ENCODE assay signal across 8 cellular contexts in genomic region chr15:61228025-61228901, GRCh38. TPM values are rescaled to one million over a fixed set of nuclear protein-coding genes. Genes with fewer than 3 reads are reported as not detected.
A peak's percentile ranks its signal among the peaks of the same experiment; 100 is the strongest.
DNase-seq lines count a peak whose midpoint lies in the region; ATAC-seq and TF ChIP-seq lines count a peak whose summit lies in the region.

No MANE protein-coding gene starts in this region.

- H3K4me1 ChIP-seq in HEK293 (ENCODE audit: control insufficient read depth, insufficient read depth, low read length) (peaks cover 2% of the 10 kb centered on the region; the same call in 1 of the 2 replicates), body of pancreas (peaks cover 19% of the 10 kb centered on the region), stomach (peaks cover 14 to 35% (median 30%) of the 10 kb centered on the region in 4 donors)

- peak overlapping the region; percentile 46; the same call in 1 of the 2 replicates for H3K27ac ChIP-seq in HEK293 (ENCODE audit: extremely low read depth, low read depth, low read length)
- H3K27ac ChIP-seq in body of pancreas, result peak overlapping the region in 1 of 4 donors; percentile 25
- H3K27ac ChIP-seq in stomach, result peak overlapping the region in 3 of 5 donors; percentile 17 to 72 (median 44)

- DNase-seq in AG08395 (ENCODE audit: low spot score) (peak; percentile 21), body of pancreas (peak in 1 of 4 donors; percentile 10), iris pigment epithelial cell (ENCODE audit: low read depth) (peak; percentile 32), stomach (no peak), NCI-H2029 treated with DMSO at 0.1 percent for 48 hours (lab: John Stamatoyannopoulos, UW) (no peak)

- no peaks in the 10 kb centered on the region for H3K27me3 ChIP-seq in body of pancreas
- peaks cover 0 to 48% (median 17%) of the 10 kb centered on the region in 3 donors for H3K27me3 ChIP-seq in stomach

- CTCF ChIA-PET in HEK293 (lab: Yijun Ruan, JAX), result no interaction called here

- no peak for TF ChIP-seq POLR2A in body of pancreas (IDR thresholded peaks at IDR 0.05)
- TF ChIP-seq POLR2A in stomach (IDR thresholded peaks at IDR 0.05), result no peak
- no peak for TF ChIP-seq POLR2A in GM18505 (IDR thresholded peaks at IDR 0.05; ENCODE audit: borderline replicate concordance, extremely low read depth, insufficient read depth, insufficient read length)

- TF ChIP-seq CTCF in HEK293 (tag by site-specific recombination; IDR thresholded peaks at IDR 0.05) (no peak), body of pancreas (IDR thresholded peaks at IDR 0.05) (no peak), stomach (IDR thresholded peaks at IDR 0.05) (no peak)

- ATAC-seq in body of pancreas (no peak), HG03097 (IDR thresholded peaks at IDR 0.05; ENCODE audit: low FRiP score, unreplicated experiment) (no peak), GM18505 (IDR thresholded peaks at IDR 0.05; ENCODE audit: unreplicated experiment) (no peak)

- TF ChIP-seq EP300 in stomach (IDR thresholded peaks at IDR 0.05), result no peak

- H3K36me3 ChIP-seq in HEK293 (ENCODE audit: control insufficient read depth in 2 of 2, insufficient read depth in 1 of 2, low read length in 2 of 2), result no peaks in the 10 kb centered on the region
- no peaks in the 10 kb centered on the region for H3K36me3 ChIP-seq in body of pancreas (replicated peaks in 1 of 2; ENCODE audit: insufficient read depth in 1 of 2, low read depth in 2 of 2)
- no peaks in the 10 kb centered on the region for H3K36me3 ChIP-seq in stomach

- POLR2A ChIA-PET in HEK293 (lab: Yijun Ruan, JAX), result interaction anchor here (0.6 to 1.2 kb wide), 6 partner anchors 17 to 936 kb away, joined by 3 to 5 read pairs (median 3); no protein-coding TSS in a partner anchor

- H3K9me3 ChIP-seq in HEK293 (ENCODE audit: control insufficient read depth, insufficient read depth, low read depth, low read length) (no peaks in the 10 kb centered on the region), body of pancreas (no peaks in the 10 kb centered on the region), stomach (no peaks in the 10 kb centered on the region)

- intact Hi-C loops in body of pancreas (cut with DNase I) (no loop called here), stomach (cut with DNase I; ENCODE audit: low total_unique reads) (no loop called here)

- 0 to 1% methylated on average over 17 to 62 of the region's 63 CpGs for WGBS in body of pancreas, 2 donors
- WGBS in stomach, 5 donors, result 0 to 2% (median 1%) methylated on average over 51 to 63 of the region's 63 CpGs

- H3K4me3 ChIP-seq in HEK293 (ENCODE audit: low read depth, low read length) (peak overlapping the region; percentile 71), body of pancreas (peak overlapping the region; percentile 70), stomach (peak overlapping the region; percentile 60 to 84 (median 68))

TF ChIP-seq in HEK293, 187 proteins besides CTCF, POLR2A, EP300 and RAD21:
- TF ChIP-seq IKZF3 (tag by site-specific recombination; IDR thresholded peaks at IDR 0.05) (no peak), ATF2 (tag by site-specific recombination; IDR thresholded peaks at IDR 0.05; ENCODE audit: low read depth) (no peak), ZBTB26 (tag by site-specific recombination; optimal IDR thresholded peaks at IDR 0.05) (peak; percentile 78), ZBTB7A (tag by site-specific recombination; IDR thresholded peaks at IDR 0.05; ENCODE audit: low read depth) (no peak), GLIS2 (tag by site-specific recombination; IDR thresholded peaks at IDR 0.05) (peak; percentile 73), MEIS1 (CRISPR knock-in tag; IDR thresholded peaks at IDR 0.05; ENCODE audit: borderline replicate concordance) (no peak), ZFHX2 (tag by site-specific recombination; conservative IDR thresholded peaks at IDR 0.05) (peak; percentile 40; the same call in 1 of the 2 replicates), ZNF654 (tag by site-specific recombination; IDR thresholded peaks at IDR 0.05; ENCODE audit: low read depth) (no peak), ZBTB8A (tag by site-specific recombination; IDR thresholded peaks at IDR 0.05) (peak; percentile 70), KLF9 (tag by site-specific recombination; IDR thresholded peaks at IDR 0.05; ENCODE audit: low read depth) (peak; percentile 40; the same call in 1 of the 2 replicates), ZSCAN30 (tag by site-specific recombination; IDR thresholded peaks at IDR 0.05) (no peak), ZNF843 (tag by site-specific recombination; IDR thresholded peaks at IDR 0.05) (no peak), ZBTB1 (tag by site-specific recombination; IDR thresholded peaks at IDR 0.05) (no peak), ZNF121 (tag by site-specific recombination; IDR thresholded peaks at IDR 0.05) (no peak), ZBTB48 (tag by site-specific recombination; IDR thresholded peaks at IDR 0.05) (peak; percentile 96), ZNF664 (tag by site-specific recombination; IDR thresholded peaks at IDR 0.05) (no peak), PRDM10 (tag by site-specific recombination; IDR thresholded peaks at IDR 0.05) (peak; percentile 78), ZNF350 (tag by site-specific recombination; IDR thresholded peaks at IDR 0.05) (no peak), ZNF341 (tag by site-specific recombination; IDR thresholded peaks at IDR 0.05; ENCODE audit: low read depth) (peak; percentile 78), PRDM1 (tag by site-specific recombination; IDR thresholded peaks at IDR 0.05) (peak; percentile 56; the same call in 1 of the 2 replicates), ZBTB44 (tag by site-specific recombination; IDR thresholded peaks at IDR 0.05) (no peak), KLF16 (tag by site-specific recombination; IDR thresholded peaks at IDR 0.05) (no peak), ZBTB17 (tag by site-specific recombination; IDR thresholded peaks at IDR 0.05) (0 out of 2 replicates have a peak, but pooled peaks have one; percentile 1), ZNF530 (tag by site-specific recombination; IDR thresholded peaks at IDR 0.05; ENCODE audit: low read depth) (no peak)

RNA-seq across cellular contexts. Expression of gene RORA, which starts 0.8 kb away (rescaled TPM):
- 10 to 100 TPM; 34.8 to 47.1 TPM for total RNA-seq in body of pancreas
- 100 to 1,000 TPM in 1 of 5 donors, 10 to 100 TPM in 3, 1 to 10 TPM in 1; 4.1 to 252 (median 57.8) TPM for total RNA-seq in stomach
- 1 to 10 TPM; 3.0 to 7.6 (median 3.4) TPM for polyA plus RNA-seq in stomach

Comparison
In these comparisons a context has a peak if more than half of its experiments do, and no peak if none do; other contexts are left out.
1. DNase-seq: peak in AG08395 (single experiment) and iris pigment epithelial cell (single experiment); none in stomach (single experiment) and NCI-H2029 treated with DMSO at 0.1 percent for 48 hours (single experiment).
2. Peak in every context shown above with its lines, with median percentiles within 50 percentile points of each other: H3K4me3 ChIP-seq.